8 cellular contexts compared by ENCODE assay signal in the genomic region with DNA sequence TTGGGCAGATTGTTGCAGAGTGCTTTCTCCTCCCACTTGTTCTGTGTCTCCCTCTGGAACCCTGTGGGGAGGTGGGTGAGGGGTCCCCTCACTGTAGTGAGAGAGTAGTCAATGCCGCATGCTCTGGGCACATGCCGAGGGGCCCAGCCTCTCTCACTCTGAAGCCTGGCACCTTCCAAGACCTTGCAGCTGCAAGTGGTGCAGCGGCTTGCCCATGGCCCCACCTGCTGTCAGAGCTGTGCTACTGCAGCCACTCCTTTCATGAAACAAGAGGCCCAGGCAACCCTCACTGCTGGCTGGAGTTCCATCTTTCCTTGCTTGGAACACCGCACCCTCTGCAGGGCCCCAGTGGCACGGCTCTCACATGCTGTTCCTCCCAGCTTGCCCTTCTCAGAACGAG. TPM values are rescaled to one million over a fixed set of nuclear protein-coding genes. Genes with fewer than 3 reads are reported as not detected.
DNase-seq lines count a peak whose midpoint lies in the region; ATAC-seq and TF ChIP-seq lines count a peak whose summit lies in the region.

No MANE protein-coding gene starts in this region.

- POLR2A ChIA-PET in Panc1 (lab: Charles Lee), result no interaction called here

- H3K4me2 ChIP-seq in parathyroid adenoma (ENCODE audit: low read length), result no peak overlapping the region

- intact Hi-C loops in Panc1 (cut with micrococcal nuclease; ENCODE audit: unreplicated experiment), result no loop called here

- H3K4me3 ChIP-seq in Panc1 (ENCODE audit: low read depth in 2 of 2, low read length in 2 of 2) (no peak overlapping the region), parathyroid adenoma (ENCODE audit: low read depth, low read length) (no peak overlapping the region), tibial nerve (no peak overlapping the region)

- ATAC-seq in Panc1 (peak; percentile 87), GM21367 (IDR thresholded peaks at IDR 0.05; ENCODE audit: unreplicated experiment) (no peak)

- no peak for DNase-seq in Panc1 (ENCODE audit: low read depth, low spot score)
- peak in 3 of 4 experiments; percentile 51 to 70 (median 53) for DNase-seq in activated naive CD4-positive, alpha-beta T cell (lab: John Stamatoyannopoulos, UW)
- DNase-seq in germinal center (ENCODE audit: low spot score), result peak; percentile 45
- peak; percentile 59 to 65 for DNase-seq in tibial nerve (ENCODE audit: low spot score in 2 of 2)
- DNase-seq in mesenteric fat pad (ENCODE audit: low spot score), result no peak

- H2AFZ ChIP-seq in parathyroid adenoma, result no peak overlapping the region

- H3K9me3 ChIP-seq in Panc1 (ENCODE audit: control insufficient read depth, insufficient read depth, low read depth, low read length), result no peaks in the 10 kb centered on the region
- H3K9me3 ChIP-seq in parathyroid adenoma (ENCODE audit: control insufficient read depth, low read length), result no peaks in the 10 kb centered on the region
- H3K9me3 ChIP-seq in tibial nerve, result no peaks in the 10 kb centered on the region

- H3K36me3 ChIP-seq in Panc1 (ENCODE audit: control insufficient read depth, insufficient read depth, low read length), result no peaks in the 10 kb centered on the region
- H3K36me3 ChIP-seq in parathyroid adenoma (ENCODE audit: control insufficient read depth, insufficient read depth, low read length), result no peaks in the 10 kb centered on the region
- no peaks in the 10 kb centered on the region for H3K36me3 ChIP-seq in tibial nerve

- CTCF ChIA-PET in Panc1 (lab: Charles Lee), result interaction anchor here (0.5 to 0.6 kb wide), 2 partner anchors 265 to 325 kb away, joined by 3 to 5 read pairs; no protein-coding TSS in a partner anchor

- H3K27me3 ChIP-seq in Panc1 (ENCODE audit: control insufficient read depth, insufficient read depth, low read length), result no peaks in the 10 kb centered on the region
- no peaks in the 10 kb centered on the region for H3K27me3 ChIP-seq in parathyroid adenoma (ENCODE audit: control insufficient read depth, insufficient read depth, low read length)
- H3K27me3 ChIP-seq in tibial nerve, result no peaks in the 10 kb centered on the region

- TF ChIP-seq POLR2A in tibial nerve (IDR thresholded peaks at IDR 0.05), result no peak

- H3K27ac ChIP-seq in Panc1 (ENCODE audit: low read length), result no peak overlapping the region
- no peak overlapping the region for H3K27ac ChIP-seq in parathyroid adenoma
- no peak overlapping the region for H3K27ac ChIP-seq in tibial nerve

- 8 to 9% methylated on average over 4 to 6 of the region's 6 CpGs for WGBS in tibial nerve, 2 donors

- H3K4me1 ChIP-seq in Panc1 (ENCODE audit: control insufficient read depth, insufficient read depth, low read length) (no peaks in the 10 kb centered on the region), parathyroid adenoma (no peaks in the 10 kb centered on the region), tibial nerve (peaks cover 0 to 9% (median 0%) of the 10 kb centered on the region in 4 donors)

- no peak for TF ChIP-seq EP300 in tibial nerve (IDR thresholded peaks at IDR 0.05)

- TF ChIP-seq CTCF in GM12874 (IDR thresholded peaks at IDR 0.05; ENCODE audit: insufficient read depth, low read depth, low read length), result peak; percentile 21; the same call in 1 of the 2 replicates
- TF ChIP-seq CTCF in Panc1 (IDR thresholded peaks at IDR 0.05), result peak; percentile 88
- peak; percentile 56 for TF ChIP-seq CTCF in parathyroid adenoma (IDR thresholded peaks at IDR 0.05)
- peak; percentile 88 to 95 (median 91) for TF ChIP-seq CTCF in tibial nerve (IDR thresholded peaks at IDR 0.05)

- no peak overlapping the region for H3K9ac ChIP-seq in parathyroid adenoma

- in situ Hi-C loops in Panc1 (cut with HindIII; ENCODE audit: low pct_unique_long_range_greater_than_20kb, low sequenced_read_pairs), result no loop called here

- no peaks in the 10 kb centered on the region for H3K79me2 ChIP-seq in parathyroid adenoma

- BruUV-seq in Panc1 (replicated peaks; lab: Mats Ljungman, UMichigan), result no TSS peak

RNA-seq across cellular contexts. Expression of a gene that starts 58.4 kb away (rescaled TPM):
- 34.2 TPM for total RNA-seq in Panc1 (2021; ENCODE audit: unreplicated experiment)
- polyA plus RNA-seq in Panc1 (2012; ENCODE audit: insufficient read length), result 36.0 TPM
- total RNA-seq in tibial nerve, result 100 to 1,000 TPM; 356 to 669 (median 427) TPM
- 521 TPM for total RNA-seq in mesenteric fat pad

Comparison
In these comparisons a context has a peak if more than half of its experiments do, and no peak if none do; other contexts are left out.
1. CTCF ChIP-seq: peak in every context shown above with its lines; median percentile 91 in tibial nerve; 88 in Panc1; 56 in parathyroid adenoma; 21 in GM12874.
2. DNase-seq: peak in activated naive CD4-positive, alpha-beta T cell (3 of 4), germinal center (single experiment) and tibial nerve (2 of 2); none in Panc1 (single experiment) and mesenteric fat pad (single experiment).
3. RNA of a gene that starts 58.4 kb away (total RNA-seq): 521 TPM in mesenteric fat pad (single experiment) and 356 to 669 TPM in tibial nerve; 34.2 TPM in Panc1 (single experiment); every median in the first group is over 10 times any median in the second.